ENCODE assay signal across 8 cellular contexts in the genomic region with DNA sequence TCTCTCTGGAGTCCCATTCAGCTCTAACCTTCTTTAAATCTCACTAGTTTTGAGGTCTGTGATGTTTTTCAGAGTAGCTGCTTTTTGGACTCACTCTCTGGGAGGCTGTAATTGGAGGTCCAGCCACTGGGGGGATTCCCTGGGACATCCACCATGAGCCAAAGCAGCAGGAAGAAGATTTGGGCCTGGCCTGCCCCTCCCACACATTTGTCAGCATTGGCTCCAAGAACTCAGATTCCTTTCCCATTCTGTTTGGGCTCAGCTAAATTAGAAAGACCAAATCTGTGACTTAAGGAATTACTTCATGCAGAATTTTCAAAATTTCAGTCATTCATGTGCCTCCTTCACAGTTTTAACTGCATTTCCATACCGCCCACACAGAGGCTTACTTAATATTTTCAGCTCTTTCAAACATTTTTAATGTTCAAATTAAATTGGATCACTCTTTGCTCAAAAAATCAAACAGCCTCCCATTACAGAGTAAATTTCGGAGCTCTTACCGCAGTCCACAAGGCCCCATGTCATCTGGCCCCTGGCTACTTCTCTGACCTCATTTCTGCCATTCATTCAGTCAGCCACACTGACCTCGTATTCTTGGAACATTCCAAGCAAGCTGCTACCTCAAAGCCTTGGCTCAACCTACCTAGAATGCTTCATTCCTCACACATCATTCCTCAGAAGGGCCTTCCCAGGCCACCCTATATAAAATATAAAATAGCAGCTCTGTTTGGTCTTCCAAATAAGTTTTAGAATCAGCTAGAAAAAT. TPM values are rescaled to one million over a fixed set of nuclear protein-coding genes. Genes with fewer than 3 reads are reported as not detected.
DNase-seq lines count a peak whose midpoint lies in the region; ATAC-seq and TF ChIP-seq lines count a peak whose summit lies in the region.

No MANE protein-coding gene starts in this region.

- no peak overlapping the region for H3K4me3 Mint-ChIP-seq in GM23338
- no peak overlapping the region for H3K4me3 Mint-ChIP-seq in T-helper 1 cell treated with Interleukin-12 subunit alpha and Interleukin-12 subunit beta and Interleukin-4 antibody, amounts not matched to agents 30 μg/mL and 1 μg/mL, for 36 hours
- H3K4me3 Mint-ChIP-seq in CD8-positive, alpha-beta T cell, result no peak overlapping the region

- TF ChIP-seq CTCF in GM23338 (conservative IDR thresholded peaks at IDR 0.05; ENCODE audit: low read depth in 2 of 2) (peak; percentile 58 to 80), fibroblast of villous mesenchyme (IDR thresholded peaks at IDR 0.05; ENCODE audit: insufficient read depth, low read depth, low read length) (peak; percentile 35), hepatocyte (IDR thresholded peaks at IDR 0.05; ENCODE audit: poor library complexity) (no peak)
- TF ChIP-seq CTCF in CD8-positive, alpha-beta T cell (IDR thresholded peaks at IDR 0.05), result no peak

- peaks cover 9% of the 10 kb centered on the region for H3K27me3 Mint-ChIP-seq in GM23338 (ENCODE audit: insufficient read depth, low read depth, poor library complexity)
- H3K27me3 Mint-ChIP-seq in T-helper 1 cell treated with Interleukin-12 subunit alpha and Interleukin-12 subunit beta and Interleukin-4 antibody, amounts not matched to agents 30 μg/mL and 1 μg/mL, for 36 hours (ENCODE audit: low read depth), result no peaks in the 10 kb centered on the region
- H3K27me3 Mint-ChIP-seq in CD8-positive, alpha-beta T cell (ENCODE audit: low read depth), result no peaks in the 10 kb centered on the region

- peak overlapping the region; percentile 24; the same call in 1 of the 2 replicates for H3K27ac Mint-ChIP-seq in GM23338
- peak overlapping the region; percentile 29 for H3K27ac Mint-ChIP-seq in T-helper 1 cell treated with Interleukin-12 subunit alpha and Interleukin-12 subunit beta and Interleukin-4 antibody, amounts not matched to agents 30 μg/mL and 1 μg/mL, for 36 hours
- H3K27ac Mint-ChIP-seq in CD8-positive, alpha-beta T cell, result no peak overlapping the region

- 83% methylated on average over 4 of the region's 4 CpGs for WGBS in hepatocyte (ENCODE audit: low lambda C conversion rate, missing lambda C conversion rate)

- H2AFZ ChIP-seq in GM23338 (no peak overlapping the region), hepatocyte (no peak overlapping the region)

- peaks cover 63% of the 10 kb centered on the region for H3K4me1 Mint-ChIP-seq in GM23338
- peaks cover 62% of the 10 kb centered on the region for H3K4me1 Mint-ChIP-seq in T-helper 1 cell treated with Interleukin-12 subunit alpha and Interleukin-12 subunit beta and Interleukin-4 antibody, amounts not matched to agents 30 μg/mL and 1 μg/mL, for 36 hours (ENCODE audit: low read depth)
- peaks cover 49% of the 10 kb centered on the region for H3K4me1 Mint-ChIP-seq in CD8-positive, alpha-beta T cell (ENCODE audit: low read depth)

- H4K20me1 ChIP-seq in GM23338 (replicated peaks; ENCODE audit: insufficient read depth), result no peaks in the 10 kb centered on the region
- no peaks in the 10 kb centered on the region for H4K20me1 ChIP-seq in hepatocyte (ENCODE audit: insufficient read depth, poor library complexity, severe bottlenecking)

- H3K79me2 ChIP-seq in GM23338 (replicated peaks; ENCODE audit: insufficient read depth) (no peaks in the 10 kb centered on the region), hepatocyte (no peaks in the 10 kb centered on the region)

- H3F3A ChIP-seq in GM23338 (replicated peaks; ENCODE audit: low read depth), result no peaks in the 10 kb centered on the region

- intact Hi-C loops in sciatic nerve (cut with DNase I), result no loop called here
- intact Hi-C loops in CD8-positive, alpha-beta T cell (cut with DNase I, micrococcal nuclease), result loop anchor here in 1 of 2 experiments (2.0 kb wide), 1 partner anchor 55 kb away; the partner anchor contains the start of gene RRAS2

- no peaks in the 10 kb centered on the region for H3K9me3 ChIP-seq in CD8-positive, alpha-beta T cell (ENCODE audit: low read length)
- no peaks in the 10 kb centered on the region for H3K9me3 ChIP-seq in hepatocyte (ENCODE audit: low read depth)

- no peaks in the 10 kb centered on the region for H3K36me3 Mint-ChIP-seq in GM23338 (ENCODE audit: low read depth)
- peaks cover 4% of the 10 kb centered on the region for H3K36me3 Mint-ChIP-seq in T-helper 1 cell treated with Interleukin-12 subunit alpha and Interleukin-12 subunit beta and Interleukin-4 antibody, amounts not matched to agents 30 μg/mL and 1 μg/mL, for 36 hours (ENCODE audit: low read depth)
- H3K36me3 Mint-ChIP-seq in CD8-positive, alpha-beta T cell, result no peaks in the 10 kb centered on the region

- H3K27ac ChIP-seq in GM23338 (ENCODE audit: low read depth), result peak overlapping the region; percentile 14; the same call in 1 of the 2 replicates
- no peak overlapping the region for H3K27ac ChIP-seq in CD8-positive, alpha-beta T cell (ENCODE audit: low read depth, low read length)
- H3K27ac ChIP-seq in hepatocyte, result no peak overlapping the region

- H3K4me3 ChIP-seq in GM23338 (no peak overlapping the region), fibroblast of villous mesenchyme (ENCODE audit: low read depth, low read length) (no peak overlapping the region), hepatocyte (no peak overlapping the region)
- H3K4me3 ChIP-seq in CD8-positive, alpha-beta T cell (ENCODE audit: low read depth, low read length), result no peak overlapping the region

- ATAC-seq in GM23338 (peak; percentile 78), sciatic nerve (peak; percentile 43)
- ATAC-seq in CD8-positive, alpha-beta T cell, result no peak

- H3K4me1 ChIP-seq in GM23338 (ENCODE audit: insufficient read depth) (peaks cover 42% of the 10 kb centered on the region), hepatocyte (ENCODE audit: insufficient read depth) (no peaks in the 10 kb centered on the region)
- peaks cover 24% of the 10 kb centered on the region for H3K4me1 ChIP-seq in CD8-positive, alpha-beta T cell (ENCODE audit: insufficient read depth, low read length)

- H3K9me2 ChIP-seq in GM23338 (ENCODE audit: insufficient read depth), result no peaks in the 10 kb centered on the region
- H3K9me2 ChIP-seq in hepatocyte (replicated peaks; ENCODE audit: insufficient read depth), result no peaks in the 10 kb centered on the region

- peak; percentile 86 for DNase-seq in GM23338 (ENCODE audit: low spot score)
- DNase-seq in fibroblast of villous mesenchyme (ENCODE audit: low read depth), result peak; percentile 31
- DNase-seq in sciatic nerve (ENCODE audit: low spot score), result no peak
- no peak for DNase-seq in midbrain (lab: John Stamatoyannopoulos, UW)
- no peak for DNase-seq in CD8-positive, alpha-beta T cell
- no peak for DNase-seq in hepatocyte (ENCODE audit: low spot score)
- DNase-seq in NCI-H2107 treated with DMSO at 0.1 percent for 48 hours (lab: John Stamatoyannopoulos, UW; ENCODE audit: unreplicated experiment), result no peak

- CTCF ChIA-PET in CD8-positive, alpha-beta T cell (lab: Charles Lee), result no interaction called here

- no peaks in the 10 kb centered on the region for H3K36me3 ChIP-seq in GM23338 (ENCODE audit: insufficient read depth)
- H3K36me3 ChIP-seq in CD8-positive, alpha-beta T cell (ENCODE audit: insufficient read depth, low read length), result no peaks in the 10 kb centered on the region
- H3K36me3 ChIP-seq in hepatocyte (replicated peaks; ENCODE audit: insufficient read depth, low read depth), result no peaks in the 10 kb centered on the region

- H3K27me3 ChIP-seq in GM23338 (ENCODE audit: insufficient read depth), result no peaks in the 10 kb centered on the region
- no peaks in the 10 kb centered on the region for H3K27me3 ChIP-seq in CD8-positive, alpha-beta T cell (ENCODE audit: insufficient read depth, low read length)
- H3K27me3 ChIP-seq in hepatocyte, result no peaks in the 10 kb centered on the region

- H3K4me2 ChIP-seq in GM23338 (no peak overlapping the region; the same call in 1 of the 2 replicates), hepatocyte (no peak overlapping the region)

- H3K9me3 Mint-ChIP-seq in GM23338, result no peaks in the 10 kb centered on the region
- H3K9me3 Mint-ChIP-seq in T-helper 1 cell treated with Interleukin-12 subunit alpha and Interleukin-12 subunit beta and Interleukin-4 antibody, amounts not matched to agents 30 μg/mL and 1 μg/mL, for 36 hours, result no peaks in the 10 kb centered on the region
- no peaks in the 10 kb centered on the region for H3K9me3 Mint-ChIP-seq in CD8-positive, alpha-beta T cell

- POLR2A ChIA-PET in CD8-positive, alpha-beta T cell (lab: Charles Lee), result no interaction called here

TF ChIP-seq in GM23338, 12 proteins besides CTCF, POLR2A, EP300 and RAD21 (continues in another document):
- TF ChIP-seq, protein P1, sequence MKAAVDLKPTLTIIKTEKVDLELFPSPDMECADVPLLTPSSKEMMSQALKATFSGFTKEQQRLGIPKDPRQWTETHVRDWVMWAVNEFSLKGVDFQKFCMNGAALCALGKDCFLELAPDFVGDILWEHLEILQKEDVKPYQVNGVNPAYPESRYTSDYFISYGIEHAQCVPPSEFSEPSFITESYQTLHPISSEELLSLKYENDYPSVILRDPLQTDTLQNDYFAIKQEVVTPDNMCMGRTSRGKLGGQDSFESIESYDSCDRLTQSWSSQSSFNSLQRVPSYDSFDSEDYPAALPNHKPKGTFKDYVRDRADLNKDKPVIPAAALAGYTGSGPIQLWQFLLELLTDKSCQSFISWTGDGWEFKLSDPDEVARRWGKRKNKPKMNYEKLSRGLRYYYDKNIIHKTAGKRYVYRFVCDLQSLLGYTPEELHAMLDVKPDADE (IDR thresholded peaks at IDR 0.05), result no peak
- TF ChIP-seq EZH2phosphoT487 (IDR thresholded peaks at IDR 0.05; ENCODE audit: unreplicated experiment) (no peak), STAT1 (IDR thresholded peaks at IDR 0.05; ENCODE audit: unreplicated experiment) (no peak)

RNA-seq across cellular contexts. Expression of gene RRAS2, which starts 54.5 kb away (rescaled TPM):
- total RNA-seq in GM23338 (2014; rRNA removed; shearing (Covaris generic)), result 293 and 296 TPM in 2 replicates
- polyA plus RNA-seq in GM23338 (2016; fragmentation: Nextera tagmentation; extraction: Ambion mirVana) (174 and 196 TPM in 2 replicates), hepatocyte (44.2 and 50.7 TPM in 2 replicates)
- total RNA-seq in fibroblast of villous mesenchyme (73.8 and 138 TPM in 2 replicates), sciatic nerve (23.4 TPM), hepatocyte (69.8 and 72.9 TPM in 2 replicates)
- 10 to 100 TPM; 38.5 to 40.6 TPM for total RNA-seq in CD8-positive, alpha-beta T cell

Comparison
In these comparisons a context has a peak if more than half of its experiments do, and no peak if none do; other contexts are left out.
1. DNase-seq: peak in GM23338 (single experiment) and fibroblast of villous mesenchyme (single experiment); none in sciatic nerve (single experiment), midbrain (single experiment), CD8-positive, alpha-beta T cell (0 of 7), hepatocyte (single experiment) and NCI-H2107 treated with DMSO at 0.1 percent for 48 hours (single experiment).
2. CTCF ChIP-seq: peak in GM23338 (2 of 2) and fibroblast of villous mesenchyme (single experiment); none in CD8-positive, alpha-beta T cell (single experiment) and hepatocyte (single experiment).